12 cellular contexts compared by ENCODE assay signal in genomic region chr4:15182600-15183222, GRCh38.
DNase-seq lines count a peak whose midpoint lies in the region; ATAC-seq, FAIRE-seq and TF ChIP-seq lines count a peak whose summit lies in the region.
"Had no signal": no experiment of that assay in that cellular context is flagged by ENCODE, and none has a peak within 500 bp of the region (broad histone marks: within the 10 kb centered on the region; RNA-seq: fewer than 3 reads in every experiment).

No MANE protein-coding gene starts in this region.

- H2AFZ ChIP-seq in Loucy (ENCODE audit: low read length) = 0 out of 2 replicates have a peak overlapping the region, but pooled peaks have one; percentile 6

- H4K20me1 ChIP-seq in BLaER1 treated with 17β-estradiol and CSF1 and Interleukin-3, amounts not matched to agents 10 nM and 100 nM = no peaks in the 10 kb centered on the region
- H4K20me1 ChIP-seq in Loucy (ENCODE audit: insufficient read depth, low read length, poor library complexity, severe bottlenecking) = no peaks in the 10 kb centered on the region

- DNase-seq in effector memory CD8-positive, alpha-beta T cell = no peak
- DNase-seq in kidney (no peak), HT-29 (ENCODE audit: low spot score) (no peak), AG08395 (ENCODE audit: low spot score) (no peak)
- DNase-seq: CD4-positive, alpha-beta T cell; NCI-H1105 treated with DMSO at 0.1 percent for 48 hours had no signal

- H3K27me3 ChIP-seq in BLaER1 treated with 17β-estradiol and CSF1 and Interleukin-3, amounts not matched to agents 10 nM and 100 nM = no peaks in the 10 kb centered on the region
- H3K27me3 ChIP-seq in Loucy (ENCODE audit: insufficient read depth, low read length, poor library complexity, severe bottlenecking) = no peaks in the 10 kb centered on the region
- H3K27me3 ChIP-seq: neutrophil had no signal

- peaks cover 5 to 9% of the 10 kb centered on the region in 2 donors for H3K4me1 Mint-ChIP-seq in effector memory CD8-positive, alpha-beta T cell (ENCODE audit: low read depth in 2 of 2)

- H3K4me3 ChIP-seq in BLaER1 treated with 17β-estradiol and CSF1 and Interleukin-3, amounts not matched to agents 10 nM and 100 nM = no peak overlapping the region
- H3K4me3 ChIP-seq in Loucy (ENCODE audit: low read length, poor library complexity, severe bottlenecking) = no peak overlapping the region
- H3K4me3 ChIP-seq in kidney (ENCODE audit: low read length in 2 of 2) = no peak overlapping the region

- no peaks in the 10 kb centered on the region for H3K9me3 ChIP-seq in BLaER1 treated with 17β-estradiol and CSF1 and Interleukin-3, amounts not matched to agents 10 nM and 100 nM (replicated peaks in 1 of 11)
- no peaks in the 10 kb centered on the region for H3K9me3 ChIP-seq in Loucy (ENCODE audit: insufficient read depth, low read depth, low read length)
- H3K9me3 ChIP-seq in kidney (ENCODE audit: control insufficient read depth in 1 of 2, low read length in 2 of 2) = no peaks in the 10 kb centered on the region
- H3K9me3 ChIP-seq: neutrophil had no signal

- peak overlapping the region in 7 of 11 experiments; percentile 16 to 73 (median 33); a peak in 13 of 22 replicates for H3K4me2 ChIP-seq in BLaER1 treated with 17β-estradiol and CSF1 and Interleukin-3, amounts not matched to agents 10 nM and 100 nM
- peak overlapping the region; percentile 11 for H3K4me2 ChIP-seq in Loucy (ENCODE audit: low read depth, low read length, poor library complexity, severe bottlenecking)

- no peak for FAIRE-seq in kidney (lab: Jason Lieb, UNC)
- FAIRE-seq: colon had no signal

- intact Hi-C loops in kidney (cut with DNase I) = no loop called here

- H3K36me3 ChIP-seq in BLaER1 treated with 17β-estradiol and CSF1 and Interleukin-3, amounts not matched to agents 10 nM and 100 nM = no peaks in the 10 kb centered on the region
- no peaks in the 10 kb centered on the region for H3K36me3 ChIP-seq in Loucy (ENCODE audit: insufficient read depth, low read length)
- H3K36me3 ChIP-seq in kidney (ENCODE audit: control insufficient read depth in 1 of 2, insufficient read depth in 2 of 2, low read length in 2 of 2) = no peaks in the 10 kb centered on the region
- H3K36me3 ChIP-seq: neutrophil had no signal

- H3K27ac ChIP-seq in BLaER1 treated with 17β-estradiol and CSF1 and Interleukin-3, amounts not matched to agents 10 nM and 100 nM = no peak overlapping the region
- no peak overlapping the region for H3K27ac ChIP-seq in kidney (ENCODE audit: low read depth in 2 of 2, low read length in 2 of 2)
- H3K27ac ChIP-seq: neutrophil had no signal

- H3K9me2 ChIP-seq in Loucy (replicated peaks; ENCODE audit: low read depth, low read length) = no peaks in the 10 kb centered on the region

- peak overlapping the region in 1 of 2 donors; percentile 9 for H3K27ac Mint-ChIP-seq in effector memory CD8-positive, alpha-beta T cell
- H3K27ac Mint-ChIP-seq: CD4-positive, alpha-beta T cell had no signal

- H3K4me3 Mint-ChIP-seq in effector memory CD8-positive, alpha-beta T cell = peak overlapping the region; percentile 2 to 24
- H3K4me3 Mint-ChIP-seq: CD4-positive, alpha-beta T cell had no signal

- H3K9ac ChIP-seq in BLaER1 treated with 17β-estradiol and CSF1 and Interleukin-3, amounts not matched to agents 10 nM and 100 nM = no peak overlapping the region
- no peak overlapping the region for H3K9ac ChIP-seq in Loucy (ENCODE audit: low read depth, low read length, poor library complexity, severe bottlenecking)
- H3K9ac ChIP-seq in kidney (ENCODE audit: low read length in 2 of 2) = no peak overlapping the region

- ATAC-seq in GM19452 (IDR thresholded peaks at IDR 0.05; ENCODE audit: unreplicated experiment) = peak; percentile 89
- no peak for ATAC-seq in effector memory CD8-positive, alpha-beta T cell (replicated peaks)
- ATAC-seq in GM21515 (IDR thresholded peaks at IDR 0.05; ENCODE audit: unreplicated experiment) = no peak

- H3F3A ChIP-seq in Loucy (ENCODE audit: low read depth) = no peaks in the 10 kb centered on the region

- TF ChIP-seq CTCF in Loucy (conservative IDR thresholded peaks at IDR 0.05; ENCODE audit: low read length) (no peak), kidney (IDR thresholded peaks at IDR 0.05; ENCODE audit: borderline replicate concordance, extremely low read depth, insufficient read depth) (no peak)

- peaks cover 8 to 12% of the 10 kb centered on the region in 2 donors for H3K27me3 Mint-ChIP-seq in effector memory CD8-positive, alpha-beta T cell

- H3K79me2 ChIP-seq in Loucy (ENCODE audit: insufficient read depth, low read length) = no peaks in the 10 kb centered on the region

- no peaks in the 10 kb centered on the region for H3K36me3 Mint-ChIP-seq in effector memory CD8-positive, alpha-beta T cell (ENCODE audit: insufficient read depth)

- H3K9me3 Mint-ChIP-seq in effector memory CD8-positive, alpha-beta T cell = no peaks in the 10 kb centered on the region
- H3K9me3 Mint-ChIP-seq: CD4-positive, alpha-beta T cell had no signal

- H3K4me1 ChIP-seq in BLaER1 treated with 17β-estradiol and CSF1 and Interleukin-3, amounts not matched to agents 10 nM and 100 nM = peaks cover 0 to 15% (median 8%) of the 10 kb centered on the region in 10 experiments; a peak in 13 of 20 replicates
- H3K4me1 ChIP-seq in Loucy (ENCODE audit: insufficient read depth, low read length, poor library complexity, severe bottlenecking) = peaks cover 7% of the 10 kb centered on the region
- H3K4me1 ChIP-seq in kidney (ENCODE audit: control insufficient read depth in 1 of 2, insufficient read depth in 1 of 2, low read depth in 1 of 2, low read length in 2 of 2) = no peaks in the 10 kb centered on the region
